ENCODE assay signal across 8 cellular contexts in genomic region chr2:11778923-11779757, GRCh38. TPM values are rescaled to one million over a fixed set of nuclear protein-coding genes. Genes with fewer than 3 reads are reported as not detected.
A peak's percentile ranks its signal among the peaks of the same experiment; 100 is the strongest.
DNase-seq lines count a peak whose midpoint lies in the region; ATAC-seq and TF ChIP-seq lines count a peak whose summit lies in the region.

No MANE protein-coding gene starts in this region.

- peaks cover 64 to 70% of the 10 kb centered on the region in 2 donors for H3K36me3 Mint-ChIP-seq in CD14-positive monocyte
- peaks cover 58% of the 10 kb centered on the region for H3K36me3 Mint-ChIP-seq in effector memory CD8-positive, alpha-beta T cell (ENCODE audit: insufficient read depth)

- intact Hi-C loops in CD14-positive monocyte (cut with micrococcal nuclease), result loop anchor here (2.0 to 5.0 kb wide), 5 partner anchors 37 to 302 kb away; no protein-coding TSS in a partner anchor

- no peak overlapping the region for H3K27ac Mint-ChIP-seq in CD14-positive monocyte
- H3K27ac Mint-ChIP-seq in effector memory CD8-positive, alpha-beta T cell, result peak overlapping the region; percentile 50 to 85

- peak; percentile 90 for ATAC-seq in HG03342 (IDR thresholded peaks at IDR 0.05; ENCODE audit: unreplicated experiment)
- peak; percentile 96 for ATAC-seq in effector memory CD8-positive, alpha-beta T cell (replicated peaks)

- H3K9me3 Mint-ChIP-seq in CD14-positive monocyte, result no peaks in the 10 kb centered on the region
- no peaks in the 10 kb centered on the region for H3K9me3 Mint-ChIP-seq in effector memory CD8-positive, alpha-beta T cell

- peaks cover 23% of the 10 kb centered on the region for H3K4me1 Mint-ChIP-seq in CD14-positive monocyte
- H3K4me1 Mint-ChIP-seq in effector memory CD8-positive, alpha-beta T cell (ENCODE audit: low read depth in 2 of 2), result peaks cover 26 to 34% of the 10 kb centered on the region in 2 donors

- TF ChIP-seq CTCF in CD14-positive monocyte (IDR thresholded peaks at IDR 0.05), result peak; percentile 99

- peak; percentile 76 for DNase-seq in CD14-positive monocyte (ENCODE audit: low spot score)
- peak; percentile 70 for DNase-seq in GM19238 (ENCODE audit: insufficient read length, low spot score)
- DNase-seq in NCI-H748 (lab: John Stamatoyannopoulos, UW; ENCODE audit: unreplicated experiment), result peak; percentile 67
- DNase-seq in activated CD8-positive, alpha-beta memory T cell treated with anti-CD3 and anti-CD28 coated beads for 24 hours, result peak; percentile 95
- DNase-seq in effector memory CD8-positive, alpha-beta T cell, result peak; percentile 87 to 88 (median 88)
- peak; percentile 86 for DNase-seq in midbrain (lab: John Stamatoyannopoulos, UW)
- peak; percentile 87 for DNase-seq in stimulated activated CD8-positive, alpha-beta memory T cell treated with anti-CD3 and anti-CD28 coated beads, Interleukin-4, amount 100 ng/mL, for 24 hours (ENCODE audit: low read depth)

- H3K4me3 Mint-ChIP-seq in CD14-positive monocyte, result peak overlapping the region; percentile 61 to 74
- peak overlapping the region; percentile 63 to 73 for H3K4me3 Mint-ChIP-seq in effector memory CD8-positive, alpha-beta T cell

- peaks cover 0 to 3% (median 1%) of the 10 kb centered on the region in 3 donors for H3K27me3 Mint-ChIP-seq in CD14-positive monocyte (ENCODE audit: low read depth in 3 of 3)
- no peaks in the 10 kb centered on the region for H3K27me3 Mint-ChIP-seq in effector memory CD8-positive, alpha-beta T cell

RNA-seq across cellular contexts. Expression of gene LPIN1, which starts 32.7 kb away (rescaled TPM):
- 1 to 10 TPM; 1.8 to 2.7 TPM for polyA plus RNA-seq in CD14-positive monocyte

Comparison
In these comparisons a context has a peak if more than half of its experiments do, and no peak if none do; other contexts are left out.
1. Peak in every context shown above with its lines: DNase-seq and ATAC-seq.
2. H3K27ac Mint-ChIP-seq: peak in effector memory CD8-positive, alpha-beta T cell (2 of 2); none in CD14-positive monocyte (0 of 7).